In genomic region chr11:124747406-124748099, GRCh38 we compare ENCODE assay signal across 10 cellular contexts. TPM values are rescaled to one million over a fixed set of nuclear protein-coding genes. Genes with fewer than 3 reads are reported as not detected.
DNase-seq lines count a peak whose midpoint lies in the region; ATAC-seq and TF ChIP-seq lines count a peak whose summit lies in the region.
"Had no signal": no experiment of that assay in that cellular context is flagged by ENCODE, and none has a peak within 500 bp of the region (broad histone marks: within the 10 kb centered on the region; RNA-seq: fewer than 3 reads in every experiment).

No MANE protein-coding gene starts in this region.

- no peaks in the 10 kb centered on the region for H3K36me3 Mint-ChIP-seq in activated T-helper 1 cell treated with anti-CD3 and anti-CD28 coated beads, Interleukin-12 subunit alpha, Interleukin-12 subunit beta, Interleukin-2, Interleukin-4 antibody, amounts not matched to agents 30 ng/mL and 10 ng/mL and 1 ng/mL, durations not matched to agents 14 hours and 24 hours and 36 hours (ENCODE audit: low read depth)

- H3K27me3 ChIP-seq in right cardiac atrium (ENCODE audit: control insufficient read depth, insufficient read depth) (no peaks in the 10 kb centered on the region), left lung (peaks cover 5 to 52% of the 10 kb centered on the region in 2 donors), upper lobe of left lung (no peaks in the 10 kb centered on the region)

- TF ChIP-seq POLR2A in upper lobe of left lung (IDR thresholded peaks at IDR 0.05) (no peak), erythroblast (IDR thresholded peaks at IDR 0.05; ENCODE audit: low read length) (no peak)

- intact Hi-C loops in right cardiac atrium (cut with DNase I), result no loop called here
- intact Hi-C loops in Right ventricle myocardium inferior (cut with DNase I), result no loop called here
- intact Hi-C loops in activated T-helper 1 cell treated with anti-CD3 and anti-CD28 coated beads, Interleukin-12 subunit alpha, Interleukin-12 subunit beta, Interleukin-2, Interleukin-4 antibody, amounts not matched to agents 30 ng/mL and 10 ng/mL and 1 ng/mL, durations not matched to agents 14 hours and 24 hours and 36 hours (cut with micrococcal nuclease), result loop anchor here (1.0 to 10.0 kb wide), 6 partner anchors 8 to 1683 kb away; partner anchors contain the start of genes CCDC15, CDON, HSPA8 and HYLS1
- intact Hi-C loops in left lung (cut with DNase I), result no loop called here

- no peak for ATAC-seq in right cardiac atrium
- ATAC-seq in Right ventricle myocardium inferior, result no peak
- peak; percentile 12 for ATAC-seq in left lung
- no peak for ATAC-seq in upper lobe of left lung (ENCODE audit: low FRiP score in 2 of 2)

- no peak overlapping the region for H3K27ac Mint-ChIP-seq in activated T-helper 1 cell treated with anti-CD3 and anti-CD28 coated beads, Interleukin-12 subunit alpha, Interleukin-12 subunit beta, Interleukin-2, Interleukin-4 antibody, amounts not matched to agents 30 ng/mL and 10 ng/mL and 1 ng/mL, durations not matched to agents 14 hours and 24 hours and 36 hours

- DNase-seq in right cardiac atrium (no peak), Right ventricle myocardium inferior (ENCODE audit: missing footprints) (no peak), left lung (no peak), upper lobe of left lung (no peak), NCI-H345 (lab: John Stamatoyannopoulos, UW) (no peak), erythroblast (lab: John Stamatoyannopoulos, UW) (no peak), NK-92 (lab: John Stamatoyannopoulos, UW; ENCODE audit: unreplicated experiment) (no peak)
- DNase-seq in activated T-helper 1 cell treated with anti-CD3 and anti-CD28 coated beads, Interleukin-12 subunit alpha, Interleukin-12 subunit beta, Interleukin-2, Interleukin-4 antibody, amounts not matched to agents 30 ng/mL and 10 ng/mL and 1 ng/mL, durations not matched to agents 14 hours and 24 hours and 36 hours (ENCODE audit: low spot score), result no peak
- DNase-seq: NCI-H446 had no signal

- H3K27ac ChIP-seq in right cardiac atrium (ENCODE audit: low read length) (peak overlapping the region; percentile 42), left lung (peak overlapping the region; percentile 73 to 82), upper lobe of left lung (peak overlapping the region; percentile 80 to 85 (median 82))

- H3K4me3 ChIP-seq in right cardiac atrium (ENCODE audit: low read length) (no peak overlapping the region), left lung (no peak overlapping the region), upper lobe of left lung (peak overlapping the region in 1 of 4 donors; percentile 51)

- H3K4me3 Mint-ChIP-seq in activated T-helper 1 cell treated with anti-CD3 and anti-CD28 coated beads, Interleukin-12 subunit alpha, Interleukin-12 subunit beta, Interleukin-2, Interleukin-4 antibody, amounts not matched to agents 30 ng/mL and 10 ng/mL and 1 ng/mL, durations not matched to agents 14 hours and 24 hours and 36 hours, result peak overlapping the region; percentile 89

- H3K4me1 ChIP-seq in right cardiac atrium (ENCODE audit: control insufficient read depth, insufficient read depth, low read length) (peaks cover 7% of the 10 kb centered on the region), left lung (peaks cover 28 to 73% of the 10 kb centered on the region in 2 donors), upper lobe of left lung (peaks cover 48 to 62% (median 56%) of the 10 kb centered on the region in 4 donors)

- peaks cover 28% of the 10 kb centered on the region for H3K4me1 Mint-ChIP-seq in activated T-helper 1 cell treated with anti-CD3 and anti-CD28 coated beads, Interleukin-12 subunit alpha, Interleukin-12 subunit beta, Interleukin-2, Interleukin-4 antibody, amounts not matched to agents 30 ng/mL and 10 ng/mL and 1 ng/mL, durations not matched to agents 14 hours and 24 hours and 36 hours (ENCODE audit: low read depth)

- no peak for TF ChIP-seq EP300 in upper lobe of left lung (IDR thresholded peaks at IDR 0.05)

- peaks cover 10% of the 10 kb centered on the region for H3K27me3 Mint-ChIP-seq in activated T-helper 1 cell treated with anti-CD3 and anti-CD28 coated beads, Interleukin-12 subunit alpha, Interleukin-12 subunit beta, Interleukin-2, Interleukin-4 antibody, amounts not matched to agents 30 ng/mL and 10 ng/mL and 1 ng/mL, durations not matched to agents 14 hours and 24 hours and 36 hours (ENCODE audit: insufficient read depth)

- no peaks in the 10 kb centered on the region for H3K36me3 ChIP-seq in left lung
- H3K36me3 ChIP-seq in upper lobe of left lung, result peaks cover 0 to 19% (median 2%) of the 10 kb centered on the region in 4 donors
- H3K36me3 ChIP-seq: ascending aorta had no signal

- H3K9me3 ChIP-seq in right cardiac atrium (ENCODE audit: control insufficient read depth, low read length), result no peaks in the 10 kb centered on the region
- no peaks in the 10 kb centered on the region for H3K9me3 ChIP-seq in left lung
- H3K9me3 ChIP-seq in upper lobe of left lung, result no peaks in the 10 kb centered on the region
- H3K9me3 ChIP-seq: ascending aorta had no signal

- 56% methylated on average over 14 of the region's 14 CpGs for WGBS in right cardiac atrium
- 67 to 72% methylated on average over 14 of the region's 14 CpGs for WGBS in upper lobe of left lung, 2 donors

- TF ChIP-seq CTCF in left lung (IDR thresholded peaks at IDR 0.05) (no peak), upper lobe of left lung (IDR thresholded peaks at IDR 0.05) (no peak)

- H3K9me3 Mint-ChIP-seq in activated T-helper 1 cell treated with anti-CD3 and anti-CD28 coated beads, Interleukin-12 subunit alpha, Interleukin-12 subunit beta, Interleukin-2, Interleukin-4 antibody, amounts not matched to agents 30 ng/mL and 10 ng/mL and 1 ng/mL, durations not matched to agents 14 hours and 24 hours and 36 hours, result no peaks in the 10 kb centered on the region

RNA-seq across cellular contexts. Expression of gene VSIG2, which starts 4.5 kb away (rescaled TPM):
- total RNA-seq in right cardiac atrium (1 to 10 TPM in 3 of 4 donors, under 1 TPM in 1; 0.97 to 1.4 (median 1.0) TPM), Right ventricle myocardium inferior (0.70 TPM), left lung (10 to 100 TPM; 16.0 to 35.6 TPM), upper lobe of left lung (10 to 100 TPM; 32.5 to 55.3 (median 40.2) TPM)
- polyA plus RNA-seq in right cardiac atrium, result 0.43 TPM
- not detected in 2 replicates for total RNA-seq in activated T-helper 1 cell treated with anti-CD3 and anti-CD28 coated beads, Interleukin-12 subunit alpha, Interleukin-12 subunit beta, Interleukin-2, Interleukin-4 antibody, amounts not matched to agents 30 ng/mL and 10 ng/mL and 1 ng/mL, durations not matched to agents 14 hours and 24 hours and 36 hours
- total RNA-seq: ascending aorta had no signal

RNA-seq across cellular contexts. Expression of gene NRGN, which starts 7.8 kb away (rescaled TPM):
- total RNA-seq in right cardiac atrium (10 to 100 TPM in 2 of 4 donors, 1 to 10 TPM in 2; 5.3 to 11.1 (median 9.0) TPM), Right ventricle myocardium inferior (6.4 TPM), left lung (10 to 100 TPM; 50.5 to 62.1 TPM), upper lobe of left lung (100 to 1,000 TPM in 1 of 6 donors, 10 to 100 TPM in 5; 30.9 to 111 (median 77.6) TPM)
- polyA plus RNA-seq in right cardiac atrium, result 16.0 TPM
- total RNA-seq in activated T-helper 1 cell treated with anti-CD3 and anti-CD28 coated beads, Interleukin-12 subunit alpha, Interleukin-12 subunit beta, Interleukin-2, Interleukin-4 antibody, amounts not matched to agents 30 ng/mL and 10 ng/mL and 1 ng/mL, durations not matched to agents 14 hours and 24 hours and 36 hours, result 3.9 and 6.1 TPM in 2 replicates

RNA-seq across cellular contexts. Expression of gene ESAM, which starts 14.5 kb away (rescaled TPM):
- total RNA-seq in right cardiac atrium (10 to 100 TPM; 31.2 to 49.8 (median 41.9) TPM), Right ventricle myocardium inferior (43.1 TPM), left lung (100 to 1,000 TPM; 116 to 119 TPM), upper lobe of left lung (100 to 1,000 TPM in 4 of 6 donors, 10 to 100 TPM in 2; 39.8 to 177 (median 128) TPM)
- 51.8 TPM for polyA plus RNA-seq in right cardiac atrium
- 0.52 and 0.64 TPM in 2 replicates for total RNA-seq in activated T-helper 1 cell treated with anti-CD3 and anti-CD28 coated beads, Interleukin-12 subunit alpha, Interleukin-12 subunit beta, Interleukin-2, Interleukin-4 antibody, amounts not matched to agents 30 ng/mL and 10 ng/mL and 1 ng/mL, durations not matched to agents 14 hours and 24 hours and 36 hours

RNA-seq across cellular contexts. Expression of gene MSANTD2, which starts 52.7 kb away (rescaled TPM):
- 1 to 10 TPM; 3.5 to 6.7 (median 5.3) TPM for total RNA-seq in right cardiac atrium
- 3.8 TPM for polyA plus RNA-seq in right cardiac atrium
- 3.8 TPM for total RNA-seq in Right ventricle myocardium inferior
- 8.9 and 9.7 TPM in 2 replicates for total RNA-seq in activated T-helper 1 cell treated with anti-CD3 and anti-CD28 coated beads, Interleukin-12 subunit alpha, Interleukin-12 subunit beta, Interleukin-2, Interleukin-4 antibody, amounts not matched to agents 30 ng/mL and 10 ng/mL and 1 ng/mL, durations not matched to agents 14 hours and 24 hours and 36 hours
- total RNA-seq in left lung, result 10 to 100 TPM in 1 of 2 donors, 1 to 10 TPM in 1; 9.4 to 12.2 TPM
- total RNA-seq in upper lobe of left lung, result 10 to 100 TPM; 10.5 to 69.1 (median 14.0) TPM

Comparison
In these comparisons a context has a peak if more than half of its experiments do, and no peak if none do; other contexts are left out.
1. RNA of gene ESAM, which starts 14.5 kb away (total RNA-seq): 39.8 to 177 TPM in upper lobe of left lung, 116 to 119 TPM in left lung, 31.2 to 49.8 TPM in right cardiac atrium and 43.1 TPM in Right ventricle myocardium inferior (single experiment); 0.52 to 0.64 TPM in activated T-helper 1 cell treated with anti-CD3 and anti-CD28 coated beads, Interleukin-12 subunit alpha, Interleukin-12 subunit beta, Interleukin-2, Interleukin-4 antibody, amounts not matched to agents 30 ng/mL and 10 ng/mL and 1 ng/mL, durations not matched to agents 14 hours and 24 hours and 36 hours; every median in the first group is over 10 times any median in the second.
2. Peak in every context shown above with its lines, with median percentiles within 50 percentile points of each other: H3K27ac ChIP-seq.